In the genomic region with DNA sequence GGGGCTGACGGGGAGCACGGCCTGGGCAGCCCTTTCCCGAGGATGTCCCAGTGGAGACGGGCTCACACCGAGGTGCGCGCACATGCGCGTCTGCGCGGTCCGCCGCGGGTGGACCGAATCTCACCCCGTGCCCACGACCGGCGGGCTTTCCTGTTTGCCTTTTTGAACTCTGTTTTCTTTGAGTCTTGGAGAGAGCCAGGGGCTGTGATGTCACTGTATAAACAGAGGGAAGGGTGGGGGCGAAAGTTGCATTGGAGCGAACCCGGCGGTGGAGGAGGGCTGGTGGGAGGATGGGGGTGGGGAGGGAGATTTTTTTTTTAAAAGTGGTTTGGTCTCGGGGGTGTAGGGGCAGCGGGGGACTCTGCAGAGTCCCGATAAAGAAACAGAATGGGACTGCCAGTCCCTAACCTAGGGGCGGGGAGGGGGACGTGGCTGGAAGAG, we compare ENCODE assay signal across 1 cellular context.
TF ChIP-seq lines count a peak whose summit lies in the region.

No MANE protein-coding gene starts in this region.

TF ChIP-seq in HepG2, 621 proteins besides CTCF, POLR2A, EP300 and RAD21 (continued from another document):
- TF ChIP-seq, protein P1, sequence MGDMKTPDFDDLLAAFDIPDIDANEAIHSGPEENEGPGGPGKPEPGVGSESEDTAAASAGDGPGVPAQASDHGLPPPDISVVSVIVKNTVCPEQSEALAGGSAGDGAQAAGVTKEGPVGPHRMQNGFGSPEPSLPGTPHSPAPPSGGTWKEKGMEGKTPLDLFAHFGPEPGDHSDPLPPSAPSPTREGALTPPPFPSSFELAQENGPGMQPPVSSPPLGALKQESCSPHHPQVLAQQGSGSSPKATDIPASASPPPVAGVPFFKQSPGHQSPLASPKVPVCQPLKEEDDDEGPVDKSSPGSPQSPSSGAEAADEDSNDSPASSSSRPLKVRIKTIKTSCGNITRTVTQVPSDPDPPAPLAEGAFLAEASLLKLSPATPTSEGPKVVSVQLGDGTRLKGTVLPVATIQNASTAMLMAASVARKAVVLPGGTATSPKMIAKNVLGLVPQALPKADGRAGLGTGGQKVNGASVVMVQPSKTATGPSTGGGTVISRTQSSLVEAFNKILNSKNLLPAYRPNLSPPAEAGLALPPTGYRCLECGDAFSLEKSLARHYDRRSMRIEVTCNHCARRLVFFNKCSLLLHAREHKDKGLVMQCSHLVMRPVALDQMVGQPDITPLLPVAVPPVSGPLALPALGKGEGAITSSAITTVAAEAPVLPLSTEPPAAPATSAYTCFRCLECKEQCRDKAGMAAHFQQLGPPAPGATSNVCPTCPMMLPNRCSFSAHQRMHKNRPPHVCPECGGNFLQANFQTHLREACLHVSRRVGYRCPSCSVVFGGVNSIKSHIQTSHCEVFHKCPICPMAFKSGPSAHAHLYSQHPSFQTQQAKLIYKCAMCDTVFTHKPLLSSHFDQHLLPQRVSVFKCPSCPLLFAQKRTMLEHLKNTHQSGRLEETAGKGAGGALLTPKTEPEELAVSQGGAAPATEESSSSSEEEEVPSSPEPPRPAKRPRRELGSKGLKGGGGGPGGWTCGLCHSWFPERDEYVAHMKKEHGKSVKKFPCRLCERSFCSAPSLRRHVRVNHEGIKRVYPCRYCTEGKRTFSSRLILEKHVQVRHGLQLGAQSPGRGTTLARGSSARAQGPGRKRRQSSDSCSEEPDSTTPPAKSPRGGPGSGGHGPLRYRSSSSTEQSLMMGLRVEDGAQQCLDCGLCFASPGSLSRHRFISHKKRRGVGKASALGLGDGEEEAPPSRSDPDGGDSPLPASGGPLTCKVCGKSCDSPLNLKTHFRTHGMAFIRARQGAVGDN (CRISPR knock-in tag; IDR thresholded peaks at IDR 0.05) = 0 out of 2 replicates have a peak, but pooled peaks have one; percentile 22
- TF ChIP-seq ZKSCAN1 (IDR thresholded peaks at IDR 0.05; ENCODE audit: low read length) (no peak), RARA (CRISPR knock-in tag; IDR thresholded peaks at IDR 0.05) (peak; percentile 77), FOXA1 (IDR thresholded peaks at IDR 0.05) (no peak), FOXA1 (CRISPR knock-in tag; IDR thresholded peaks at IDR 0.05) (peak; percentile 53), RBAK (CRISPR knock-in tag; IDR thresholded peaks at IDR 0.05) (no peak), RXRA (CRISPR knock-in tag; IDR thresholded peaks at IDR 0.05) (no peak), ZNF143 (CRISPR knock-in tag; IDR thresholded peaks at IDR 0.05) (no peak), PHB2 (IDR thresholded peaks at IDR 0.05; ENCODE audit: partially characterized antibody) (no peak)
- TF ChIP-seq, protein P2, sequence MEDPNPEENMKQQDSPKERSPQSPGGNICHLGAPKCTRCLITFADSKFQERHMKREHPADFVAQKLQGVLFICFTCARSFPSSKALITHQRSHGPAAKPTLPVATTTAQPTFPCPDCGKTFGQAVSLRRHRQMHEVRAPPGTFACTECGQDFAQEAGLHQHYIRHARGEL (CRISPR knock-in tag; IDR thresholded peaks at IDR 0.05) = no peak
- TF ChIP-seq, protein P3, sequence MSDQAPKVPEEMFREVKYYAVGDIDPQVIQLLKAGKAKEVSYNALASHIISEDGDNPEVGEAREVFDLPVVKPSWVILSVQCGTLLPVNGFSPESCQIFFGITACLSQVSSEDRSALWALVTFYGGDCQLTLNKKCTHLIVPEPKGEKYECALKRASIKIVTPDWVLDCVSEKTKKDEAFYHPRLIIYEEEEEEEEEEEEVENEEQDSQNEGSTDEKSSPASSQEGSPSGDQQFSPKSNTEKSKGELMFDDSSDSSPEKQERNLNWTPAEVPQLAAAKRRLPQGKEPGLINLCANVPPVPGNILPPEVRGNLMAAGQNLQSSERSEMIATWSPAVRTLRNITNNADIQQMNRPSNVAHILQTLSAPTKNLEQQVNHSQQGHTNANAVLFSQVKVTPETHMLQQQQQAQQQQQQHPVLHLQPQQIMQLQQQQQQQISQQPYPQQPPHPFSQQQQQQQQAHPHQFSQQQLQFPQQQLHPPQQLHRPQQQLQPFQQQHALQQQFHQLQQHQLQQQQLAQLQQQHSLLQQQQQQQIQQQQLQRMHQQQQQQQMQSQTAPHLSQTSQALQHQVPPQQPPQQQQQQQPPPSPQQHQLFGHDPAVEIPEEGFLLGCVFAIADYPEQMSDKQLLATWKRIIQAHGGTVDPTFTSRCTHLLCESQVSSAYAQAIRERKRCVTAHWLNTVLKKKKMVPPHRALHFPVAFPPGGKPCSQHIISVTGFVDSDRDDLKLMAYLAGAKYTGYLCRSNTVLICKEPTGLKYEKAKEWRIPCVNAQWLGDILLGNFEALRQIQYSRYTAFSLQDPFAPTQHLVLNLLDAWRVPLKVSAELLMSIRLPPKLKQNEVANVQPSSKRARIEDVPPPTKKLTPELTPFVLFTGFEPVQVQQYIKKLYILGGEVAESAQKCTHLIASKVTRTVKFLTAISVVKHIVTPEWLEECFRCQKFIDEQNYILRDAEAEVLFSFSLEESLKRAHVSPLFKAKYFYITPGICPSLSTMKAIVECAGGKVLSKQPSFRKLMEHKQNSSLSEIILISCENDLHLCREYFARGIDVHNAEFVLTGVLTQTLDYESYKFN (CRISPR knock-in tag; conservative IDR thresholded peaks at IDR 0.05) = no peak
